1 cellular context compared by ENCODE assay signal in the genomic region with DNA sequence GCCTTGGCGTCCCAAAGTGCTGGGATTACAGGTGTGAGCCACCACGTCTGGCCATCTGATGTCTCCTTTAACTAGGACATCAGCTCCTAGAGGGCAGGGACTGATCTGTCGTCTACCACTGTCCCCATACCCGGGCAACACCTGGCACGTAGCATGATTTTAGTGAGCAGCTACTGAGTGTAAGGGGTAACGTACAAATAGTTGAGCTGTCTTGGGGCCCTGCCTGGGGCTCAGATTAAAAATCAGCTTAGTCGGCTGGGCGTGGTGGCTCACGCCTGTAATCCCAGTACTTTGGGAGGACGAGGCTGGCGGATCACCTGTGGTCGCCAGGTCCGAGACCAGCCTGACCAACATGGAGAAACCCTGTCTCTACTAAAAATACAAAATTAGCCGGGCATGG.
TF ChIP-seq lines count a peak whose summit lies in the region.

No MANE protein-coding gene starts in this region.

TF ChIP-seq in GM23338, 12 proteins besides CTCF, POLR2A, EP300 and RAD21 (continued from another document):
- TF ChIP-seq, protein P1, sequence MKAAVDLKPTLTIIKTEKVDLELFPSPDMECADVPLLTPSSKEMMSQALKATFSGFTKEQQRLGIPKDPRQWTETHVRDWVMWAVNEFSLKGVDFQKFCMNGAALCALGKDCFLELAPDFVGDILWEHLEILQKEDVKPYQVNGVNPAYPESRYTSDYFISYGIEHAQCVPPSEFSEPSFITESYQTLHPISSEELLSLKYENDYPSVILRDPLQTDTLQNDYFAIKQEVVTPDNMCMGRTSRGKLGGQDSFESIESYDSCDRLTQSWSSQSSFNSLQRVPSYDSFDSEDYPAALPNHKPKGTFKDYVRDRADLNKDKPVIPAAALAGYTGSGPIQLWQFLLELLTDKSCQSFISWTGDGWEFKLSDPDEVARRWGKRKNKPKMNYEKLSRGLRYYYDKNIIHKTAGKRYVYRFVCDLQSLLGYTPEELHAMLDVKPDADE (IDR thresholded peaks at IDR 0.05) = no peak
- TF ChIP-seq JUNB (IDR thresholded peaks at IDR 0.05; ENCODE audit: unreplicated experiment) = no peak
